Comparison of ENCODE assay signal across 15 cellular contexts in the genomic region with DNA sequence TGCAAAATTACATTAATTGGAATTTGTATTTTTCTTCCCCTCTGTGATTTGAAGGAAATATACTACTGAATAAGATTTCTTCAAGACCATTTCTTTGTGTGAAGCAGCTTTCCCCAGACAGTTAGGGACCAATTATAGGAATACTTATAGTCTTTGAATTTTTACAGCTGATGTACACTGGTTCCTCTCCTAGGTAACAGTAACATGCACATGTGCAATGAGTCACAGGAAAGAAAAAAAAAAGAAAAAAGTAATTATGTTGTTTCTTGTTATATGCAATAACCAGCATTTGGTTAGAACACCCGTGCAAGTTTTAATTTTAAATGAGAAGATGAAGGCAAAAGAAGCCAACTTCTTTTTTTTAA.
DNase-seq lines count a peak whose midpoint lies in the region; ATAC-seq and TF ChIP-seq lines count a peak whose summit lies in the region.
"Had no signal": no experiment of that assay in that cellular context is flagged by ENCODE, and none has a peak within 500 bp of the region (broad histone marks: within the 10 kb centered on the region; RNA-seq: fewer than 3 reads in every experiment).

No MANE protein-coding gene starts in this region.

- TF ChIP-seq CTCF in fibroblast of pulmonary artery (IDR thresholded peaks at IDR 0.05; ENCODE audit: low read length, missing control alignments), result no peak

- no peaks in the 10 kb centered on the region for H3K79me1 ChIP-seq in neuronal stem cell (ENCODE audit: low read depth, low read length)

- no peak overlapping the region for H3K18ac ChIP-seq in neuronal stem cell (ENCODE audit: low read length)

- H3K9me3 Mint-ChIP-seq in activated CD4-positive, alpha-beta memory T cell treated with anti-CD3 and anti-CD28 coated beads, Interleukin-2, amount 10 ng/mL, durations not matched to agents 7 days and 5 days, result no peaks in the 10 kb centered on the region
- H3K9me3 Mint-ChIP-seq: activated CD4-positive, alpha-beta memory T cell treated with anti-CD3 and anti-CD28 coated beads for 36 hours; activated naive CD8-positive, alpha-beta T cell treated with anti-CD3 and anti-CD28 coated beads, Interleukin-2, amount 10 ng/mL, durations not matched to agents 7 days and 5 days; CD8-positive, alpha-beta T cell had no signal

- H3K4me1 ChIP-seq in SJCRH30 (peaks cover 35% of the 10 kb centered on the region), neuronal stem cell (ENCODE audit: control insufficient read depth in 2 of 2, insufficient read depth in 1 of 2, low read depth in 1 of 2, low read length in 2 of 2) (peaks cover 2 to 26% of the 10 kb centered on the region in 2 donors)

- H2BK15ac ChIP-seq in neuronal stem cell (ENCODE audit: low read length), result no peak overlapping the region

- H3K4me3 ChIP-seq in SJCRH30, result peak overlapping the region; percentile 46
- peak overlapping the region; percentile 23 for H3K4me3 ChIP-seq in fibroblast of pulmonary artery (replicated peaks; ENCODE audit: low read depth, low read length)
- H3K4me3 ChIP-seq in neuronal stem cell (ENCODE audit: low read length in 2 of 2), result no peak overlapping the region
- H3K4me3 ChIP-seq: GM12878 had no signal

- H3K27ac ChIP-seq in SJCRH30 (peak overlapping the region; percentile 89), neuronal stem cell (replicated peaks; ENCODE audit: low read length) (no peak overlapping the region)

- peak overlapping the region; percentile 70 for H2AFZ ChIP-seq in neuronal stem cell (ENCODE audit: low read length)

- no peak overlapping the region for H2AK5ac ChIP-seq in neuronal stem cell (ENCODE audit: low read depth, low read length)

- H3K4me3 Mint-ChIP-seq in activated CD4-positive, alpha-beta memory T cell treated with anti-CD3 and anti-CD28 coated beads, Interleukin-2, amount 10 ng/mL, durations not matched to agents 7 days and 5 days, result no peak overlapping the region
- H3K4me3 Mint-ChIP-seq: activated CD4-positive, alpha-beta memory T cell treated with anti-CD3 and anti-CD28 coated beads for 36 hours; activated naive CD8-positive, alpha-beta T cell treated with anti-CD3 and anti-CD28 coated beads, Interleukin-2, amount 10 ng/mL, durations not matched to agents 7 days and 5 days; CD8-positive, alpha-beta T cell had no signal

- H3K27me3 ChIP-seq in SJCRH30, result no peaks in the 10 kb centered on the region
- H3K27me3 ChIP-seq in neuronal stem cell (ENCODE audit: control insufficient read depth in 3 of 3, insufficient read depth in 3 of 3, low read depth in 1 of 3, low read length in 3 of 3), result no peaks in the 10 kb centered on the region

- no peak for ATAC-seq in sciatic nerve
- ATAC-seq: CD8-positive, alpha-beta T cell; GM12878 had no signal

- intact Hi-C loops in sciatic nerve (cut with DNase I), result no loop called here

- no peak overlapping the region for H3K23ac ChIP-seq in neuronal stem cell (ENCODE audit: low read depth, low read length, poor library complexity)

- H3K9me3 ChIP-seq in SJCRH30 (replicated peaks) (no peaks in the 10 kb centered on the region), neuronal stem cell (replicated peaks in 1 of 2; ENCODE audit: control insufficient read depth in 2 of 2, insufficient read depth in 1 of 2, low read depth in 1 of 2, low read length in 2 of 2) (no peaks in the 10 kb centered on the region)

- POLR2A ChIA-PET in activated CD4-positive, alpha-beta memory T cell treated with anti-CD3 and anti-CD28 coated beads, Interleukin-2, amount 10 ng/mL, durations not matched to agents 7 days and 5 days (lab: Charles Lee), result no interaction called here

- H2BK5ac ChIP-seq in neuronal stem cell (ENCODE audit: low read length), result no peak overlapping the region

- no peak overlapping the region for H3K4ac ChIP-seq in neuronal stem cell (ENCODE audit: low read length)

- DNase-seq in EH (ENCODE audit: low read depth) (peak; percentile 10), SJCRH30 (no peak), fibroblast of pulmonary artery (ENCODE audit: low read depth) (peak; percentile 67), neuronal stem cell (ENCODE audit: low spot score) (no peak), NCI-H146 treated with DMSO at 0.1 percent for 48 hours (lab: John Stamatoyannopoulos, UW; ENCODE audit: unreplicated experiment) (no peak), sciatic nerve (ENCODE audit: low spot score) (no peak), NCI-H1694 treated with DMSO at 0.1 percent for 48 hours (lab: John Stamatoyannopoulos, UW) (no peak)
- DNase-seq in activated CD4-positive, alpha-beta memory T cell treated with anti-CD3 and anti-CD28 coated beads, Interleukin-2, amount 10 ng/mL, durations not matched to agents 7 days and 5 days, result no peak
- DNase-seq: activated CD4-positive, alpha-beta memory T cell treated with anti-CD3 and anti-CD28 coated beads for 36 hours; activated naive CD8-positive, alpha-beta T cell treated with anti-CD3 and anti-CD28 coated beads, Interleukin-2, amount 10 ng/mL, durations not matched to agents 7 days and 5 days; CD8-positive, alpha-beta T cell; midbrain; NCI-H446 treated with DMSO at 0.1 percent for 48 hours; SW 1271 had no signal

- no CpG with 5 or more reads among the region's 1 CpG for WGBS in neuronal stem cell (ENCODE audit: extremely low coverage in 2 of 2, insufficient read length in 2 of 2, insufficient replicate concordance in 1 of 2), 2 donors

- no peak overlapping the region for H3K27ac Mint-ChIP-seq in activated CD4-positive, alpha-beta memory T cell treated with anti-CD3 and anti-CD28 coated beads, Interleukin-2, amount 10 ng/mL, durations not matched to agents 7 days and 5 days
- H3K27ac Mint-ChIP-seq: activated CD4-positive, alpha-beta memory T cell treated with anti-CD3 and anti-CD28 coated beads for 36 hours; activated naive CD8-positive, alpha-beta T cell treated with anti-CD3 and anti-CD28 coated beads, Interleukin-2, amount 10 ng/mL, durations not matched to agents 7 days and 5 days; CD8-positive, alpha-beta T cell had no signal

- H2BK12ac ChIP-seq in neuronal stem cell (ENCODE audit: low read length), result no peak overlapping the region

- no peaks in the 10 kb centered on the region for H3K36me3 Mint-ChIP-seq in activated CD4-positive, alpha-beta memory T cell treated with anti-CD3 and anti-CD28 coated beads, Interleukin-2, amount 10 ng/mL, durations not matched to agents 7 days and 5 days (ENCODE audit: low read depth)
- H3K36me3 Mint-ChIP-seq: activated CD4-positive, alpha-beta memory T cell treated with anti-CD3 and anti-CD28 coated beads for 36 hours; activated naive CD8-positive, alpha-beta T cell treated with anti-CD3 and anti-CD28 coated beads, Interleukin-2, amount 10 ng/mL, durations not matched to agents 7 days and 5 days; CD8-positive, alpha-beta T cell had no signal

- H3K4me2 ChIP-seq in neuronal stem cell (ENCODE audit: insufficient read depth, low read length, poor library complexity, severe bottlenecking), result no peak overlapping the region

- H3K4me1 Mint-ChIP-seq in activated CD4-positive, alpha-beta memory T cell treated with anti-CD3 and anti-CD28 coated beads, Interleukin-2, amount 10 ng/mL, durations not matched to agents 7 days and 5 days, result no peaks in the 10 kb centered on the region
- H3K4me1 Mint-ChIP-seq: activated naive CD8-positive, alpha-beta T cell treated with anti-CD3 and anti-CD28 coated beads, Interleukin-2, amount 10 ng/mL, durations not matched to agents 7 days and 5 days had no signal

- CTCF ChIA-PET in activated CD4-positive, alpha-beta memory T cell treated with anti-CD3 and anti-CD28 coated beads, Interleukin-2, amount 10 ng/mL, durations not matched to agents 7 days and 5 days (lab: Charles Lee), result no interaction called here

- no peaks in the 10 kb centered on the region for H3K27me3 Mint-ChIP-seq in activated CD4-positive, alpha-beta memory T cell treated with anti-CD3 and anti-CD28 coated beads, Interleukin-2, amount 10 ng/mL, durations not matched to agents 7 days and 5 days
- H3K27me3 Mint-ChIP-seq: activated CD4-positive, alpha-beta memory T cell treated with anti-CD3 and anti-CD28 coated beads for 36 hours had no signal

- H4K8ac ChIP-seq in neuronal stem cell (ENCODE audit: low read depth, low read length), result no peak overlapping the region

- no peak overlapping the region for H2BK120ac ChIP-seq in neuronal stem cell (ENCODE audit: low read depth, low read length)

- H3K9ac ChIP-seq in neuronal stem cell (ENCODE audit: low read depth, low read length, poor library complexity), result no peak overlapping the region

- no peak overlapping the region for H4K91ac ChIP-seq in neuronal stem cell (ENCODE audit: low read depth, low read length, poor library complexity)

- H3K36me3 ChIP-seq in SJCRH30 (no peaks in the 10 kb centered on the region), neuronal stem cell (replicated peaks in 1 of 2; ENCODE audit: control insufficient read depth in 2 of 2, insufficient read depth in 2 of 2, low read length in 2 of 2) (no peaks in the 10 kb centered on the region)

- H3K14ac ChIP-seq in neuronal stem cell (ENCODE audit: low read length), result no peak overlapping the region

Comparison
In these comparisons a context has a peak if more than half of its experiments do, and no peak if none do; other contexts are left out.
1. DNase-seq: peak in EH (single experiment) and fibroblast of pulmonary artery (single experiment); none in SJCRH30 (0 of 2), neuronal stem cell (single experiment), activated CD4-positive, alpha-beta memory T cell treated with anti-CD3 and anti-CD28 coated beads, Interleukin-2, amount 10 ng/mL, durations not matched to agents 7 days and 5 days (single experiment), NCI-H146 treated with DMSO at 0.1 percent for 48 hours (single experiment), sciatic nerve (single experiment) and NCI-H1694 treated with DMSO at 0.1 percent for 48 hours (single experiment).
2. H3K4me3 ChIP-seq: peak in SJCRH30 (single experiment) and fibroblast of pulmonary artery (single experiment); none in neuronal stem cell (0 of 2).